ENCODE assay signal across 12 cellular contexts in genomic region chr1:204106825-204107224, GRCh38. TPM values are rescaled to one million over a fixed set of nuclear protein-coding genes. Genes with fewer than 3 reads are reported as not detected.
A peak's percentile ranks its signal among the peaks of the same experiment; 100 is the strongest.
DNase-seq lines count a peak whose midpoint lies in the region; ATAC-seq and TF ChIP-seq lines count a peak whose summit lies in the region.
"Had no signal": no experiment of that assay in that cellular context is flagged by ENCODE, and none has a peak within 500 bp of the region (broad histone marks: within the 10 kb centered on the region; RNA-seq: fewer than 3 reads in every experiment).

No MANE protein-coding gene starts in this region.

- no peak overlapping the region for H3K27ac ChIP-seq in CD8-positive, alpha-beta memory T cell (ENCODE audit: low read depth, low read length)
- H3K27ac ChIP-seq: GM23248 had no signal

- no peaks in the 10 kb centered on the region for H3K27me3 ChIP-seq in CD8-positive, alpha-beta memory T cell (ENCODE audit: insufficient read depth, low read length, poor library complexity, severe bottlenecking)

- no peak for ATAC-seq in T-helper 17 cell
- no peak for ATAC-seq in GM19023 (IDR thresholded peaks at IDR 0.05; ENCODE audit: unreplicated experiment)

- H3K27ac Mint-ChIP-seq in CD8-positive, alpha-beta memory T cell = peak overlapping the region in 7 of 8 donors; percentile 45 to 80 (median 75)
- H3K27ac Mint-ChIP-seq in T-helper 17 cell (peak overlapping the region; percentile 8), endothelial cell (ENCODE audit: unreplicated experiment) (peak overlapping the region; percentile 26)
- H3K27ac Mint-ChIP-seq: CD14-positive monocyte had no signal

- peaks cover 42 to 56% (median 48%) of the 10 kb centered on the region in 3 donors for H3K4me1 Mint-ChIP-seq in CD8-positive, alpha-beta memory T cell
- H3K4me1 Mint-ChIP-seq in T-helper 17 cell (peaks cover 24% of the 10 kb centered on the region), endothelial cell (ENCODE audit: unreplicated experiment) (peaks cover 63% of the 10 kb centered on the region)

- no peak for DNase-seq in CD8-positive, alpha-beta memory T cell
- DNase-seq in T-helper 17 cell (no peak), endothelial cell (ENCODE audit: low spot score) (no peak), HUDEP-2 (lab: John Stamatoyannopoulos, UW; ENCODE audit: unreplicated experiment in 76 of 76) (no peak)
- no peak for DNase-seq in activated T-cell treated with anti-CD3 and anti-CD28 coated beads, Interleukin-2, amount 50 U/mL, for 1 hour
- DNase-seq: GF-D8, GM23248, H9, KBM-7 had no signal

- no peaks in the 10 kb centered on the region for H3K9me3 ChIP-seq in CD8-positive, alpha-beta memory T cell (ENCODE audit: low read length)
- H3K9me3 ChIP-seq in T-helper 17 cell (ENCODE audit: control insufficient read depth, low read length, poor library complexity, severe bottlenecking) = no peaks in the 10 kb centered on the region

- no peaks in the 10 kb centered on the region for H3K27me3 Mint-ChIP-seq in CD8-positive, alpha-beta memory T cell
- H3K27me3 Mint-ChIP-seq in T-helper 17 cell = peaks cover 5% of the 10 kb centered on the region
- H3K27me3 Mint-ChIP-seq in endothelial cell (ENCODE audit: unreplicated experiment) = no peaks in the 10 kb centered on the region

- no peak overlapping the region for H3K4me3 Mint-ChIP-seq in CD8-positive, alpha-beta memory T cell
- H3K4me3 Mint-ChIP-seq in T-helper 17 cell = no peak overlapping the region
- no peak overlapping the region for H3K4me3 Mint-ChIP-seq in endothelial cell (ENCODE audit: unreplicated experiment)
- H3K4me3 Mint-ChIP-seq: CD14-positive monocyte had no signal

- TF ChIP-seq CTCF in endothelial cell (IDR thresholded peaks at IDR 0.05; ENCODE audit: unreplicated experiment) = no peak

- H3K9me3 Mint-ChIP-seq in CD8-positive, alpha-beta memory T cell = no peaks in the 10 kb centered on the region
- no peaks in the 10 kb centered on the region for H3K9me3 Mint-ChIP-seq in endothelial cell (ENCODE audit: unreplicated experiment)
- H3K9me3 Mint-ChIP-seq: H9 had no signal

- no peak overlapping the region for H3K4me3 ChIP-seq in CD8-positive, alpha-beta memory T cell (ENCODE audit: low read length)
- H3K4me3 ChIP-seq: GM23248 had no signal

- no peaks in the 10 kb centered on the region for H3K36me3 ChIP-seq in CD8-positive, alpha-beta memory T cell (ENCODE audit: insufficient read depth, low read length)

- no peaks in the 10 kb centered on the region for H3K36me3 Mint-ChIP-seq in CD8-positive, alpha-beta memory T cell
- no peaks in the 10 kb centered on the region for H3K36me3 Mint-ChIP-seq in T-helper 17 cell (ENCODE audit: low read depth)
- peaks cover 6% of the 10 kb centered on the region for H3K36me3 Mint-ChIP-seq in endothelial cell (ENCODE audit: low read depth, unreplicated experiment)
- H3K36me3 Mint-ChIP-seq: CD14-positive monocyte had no signal

- POLR2A ChIA-PET in CD8-positive, alpha-beta memory T cell (lab: Charles Lee) = no interaction called here

- peaks cover 39% of the 10 kb centered on the region for H3K4me1 ChIP-seq in CD8-positive, alpha-beta memory T cell (ENCODE audit: insufficient read depth, low read length)

- CTCF ChIA-PET in CD8-positive, alpha-beta memory T cell (lab: Charles Lee) = interaction anchor here (1.2 kb wide), 1 partner anchor 22 kb away, joined by 3 read pairs; no protein-coding TSS in a partner anchor

RNA-seq across cellular contexts. Expression of gene SOX13, which starts 33.9 kb away (rescaled TPM):
- 1 to 10 TPM; 3.1 TPM for total RNA-seq in CD8-positive, alpha-beta memory T cell
- 5.5 TPM for polyA plus RNA-seq in CD8-positive, alpha-beta memory T cell
- total RNA-seq in T-helper 17 cell (1 to 10 TPM; 1.3 to 6.3 TPM), endothelial cell (ENCODE audit: unreplicated experiment) (107 TPM)
- polyA plus RNA-seq: CD14-positive monocyte had no signal

RNA-seq across cellular contexts. Expression of gene ETNK2, which starts 45.0 kb away (rescaled TPM):
- total RNA-seq in CD8-positive, alpha-beta memory T cell = 1 to 10 TPM in 1 of 2 experiments, under 1 TPM in 1; 0.91 to 1.1 TPM
- 6.1 TPM for polyA plus RNA-seq in CD8-positive, alpha-beta memory T cell
- 10 to 100 TPM in 1 of 2 donors, 1 to 10 TPM in 1; 8.9 to 12.7 TPM for total RNA-seq in T-helper 17 cell
- total RNA-seq in endothelial cell (ENCODE audit: unreplicated experiment) = 15.9 TPM
- polyA plus RNA-seq: CD14-positive monocyte had no signal

RNA-seq across cellular contexts. Expression of gene REN, which starts 59.3 kb away (rescaled TPM):
- not detected for total RNA-seq in CD8-positive, alpha-beta memory T cell
- not detected for polyA plus RNA-seq in CD8-positive, alpha-beta memory T cell
- total RNA-seq in T-helper 17 cell (not detected), endothelial cell (ENCODE audit: unreplicated experiment) (not detected)
- total RNA-seq: A673, GM23248, H9 had no signal
- polyA plus RNA-seq: CD14-positive monocyte, GM23248 had no signal

Comparison
In these comparisons a context has a peak if more than half of its experiments do, and no peak if none do; other contexts are left out.
1. H3K27ac Mint-ChIP-seq: peak in every context shown above with its lines; median percentile 75 in CD8-positive, alpha-beta memory T cell; 26 in endothelial cell; 8 in T-helper 17 cell.
2. RNA of gene SOX13, which starts 33.9 kb away (total RNA-seq): 107 TPM in endothelial cell (single experiment); 1.3 to 6.3 TPM in T-helper 17 cell and 3.1 TPM in CD8-positive, alpha-beta memory T cell; every median in the first group is over 10 times any median in the second.